Comparison of ENCODE assay signal across 1 cellular context in genomic region chr20:38747495-38748096, GRCh38.
TF ChIP-seq lines count a peak whose summit lies in the region.

No MANE protein-coding gene starts in this region.

TF ChIP-seq in K562, 482 proteins besides CTCF, POLR2A, EP300 and RAD21 (continued from another document and continues in another):
- no peak for TF ChIP-seq CHAMP1 (IDR thresholded peaks at IDR 0.05)
- TF ChIP-seq BCLAF1 (IDR thresholded peaks at IDR 0.05; ENCODE audit: borderline replicate concordance in 1 of 2, control insufficient read depth in 1 of 2, low read depth in 2 of 2, low read length in 1 of 2), result no peak
- TF ChIP-seq PURB (CRISPR knock-in tag; IDR thresholded peaks at IDR 0.05; ENCODE audit: low read depth), result no peak
- peak; percentile 44; the same call in 1 of the 2 replicates for TF ChIP-seq RB1 (IDR thresholded peaks at IDR 0.05; ENCODE audit: low read depth)
- TF ChIP-seq SP1 (CRISPR knock-in tag; IDR thresholded peaks at IDR 0.05), result no peak
- TF ChIP-seq ZNF592 (IDR thresholded peaks at IDR 0.05), result peak; percentile 34; the same call in 1 of the 2 replicates
- peak; percentile 98 for TF ChIP-seq L3MBTL2 (IDR thresholded peaks at IDR 0.05)
- no peak for TF ChIP-seq POLR3G (IDR thresholded peaks at IDR 0.05; ENCODE audit: extremely low read depth, insufficient read length, insufficient replicate concordance)
- TF ChIP-seq TCF7 (IDR thresholded peaks at IDR 0.05; ENCODE audit: borderline replicate concordance), result no peak
- TF ChIP-seq EGR1 (conservative IDR thresholded peaks at IDR 0.05), result peak; percentile 23; the same call in 1 of the 2 replicates
- no peak for TF ChIP-seq ILK (tag; IDR thresholded peaks at IDR 0.05; ENCODE audit: borderline replicate concordance, low read depth)
- TF ChIP-seq FOXP4 (CRISPR knock-in tag; IDR thresholded peaks at IDR 0.05; ENCODE audit: borderline replicate concordance), result 0 out of 2 replicates have a peak, but pooled peaks have one; percentile 56
- TF ChIP-seq ATF3 (IDR thresholded peaks at IDR 0.05), result no peak
- 0 out of 2 replicates have a peak, but pooled peaks have one; percentile 20 for TF ChIP-seq ATF3 (CRISPR knock-in tag; conservative IDR thresholded peaks at IDR 0.05)
- TF ChIP-seq NCOA6 (IDR thresholded peaks at IDR 0.05), result no peak
- peak; percentile 89 for TF ChIP-seq CTBP1 (IDR thresholded peaks at IDR 0.05; ENCODE audit: borderline replicate concordance)
- no peak for TF ChIP-seq YBX1 (IDR thresholded peaks at IDR 0.05)
- peak; percentile 55 for TF ChIP-seq ZBTB33 (CRISPR knock-in tag; IDR thresholded peaks at IDR 0.05)
- TF ChIP-seq E2F6 (IDR thresholded peaks at IDR 0.05; ENCODE audit: borderline replicate concordance in 1 of 2, extremely low read depth in 1 of 2, insufficient read depth in 1 of 2, insufficient read length in 1 of 2, low read depth in 1 of 2, low read length in 1 of 2, poor library complexity in 1 of 2, severe bottlenecking in 1 of 2), result peak; percentile 77 to 94
- peak; percentile 60; the same call in 1 of the 2 replicates for TF ChIP-seq MBD1 (CRISPR knock-in tag; IDR thresholded peaks at IDR 0.05)
- no peak for TF ChIP-seq NR0B1 (IDR thresholded peaks at IDR 0.05; ENCODE audit: partially characterized antibody)
- TF ChIP-seq ZNF175 (CRISPR knock-in tag; IDR thresholded peaks at IDR 0.05; ENCODE audit: low read depth), result 0 out of 2 replicates have a peak, but pooled peaks have one; percentile 9
- no peak; the same call in 1 of the 2 replicates for TF ChIP-seq NR3C1 (CRISPR knock-in tag; IDR thresholded peaks at IDR 0.05)
- TF ChIP-seq E2F1 (CRISPR knock-in tag; IDR thresholded peaks at IDR 0.05), result no peak
- no peak for TF ChIP-seq ZEB2 (IDR thresholded peaks at IDR 0.05)
- TF ChIP-seq TGIF2 (CRISPR knock-in tag; IDR thresholded peaks at IDR 0.05), result 0 out of 2 replicates have a peak, but pooled peaks have one; percentile 2
- no peak for TF ChIP-seq ATF1 (CRISPR knock-in tag; IDR thresholded peaks at IDR 0.05)
- no peak for TF ChIP-seq ATF1 (tag; IDR thresholded peaks at IDR 0.05)
- TF ChIP-seq EZH2 (IDR thresholded peaks at IDR 0.05; ENCODE audit: borderline replicate concordance, low read depth, low read length), result no peak
- no peak for TF ChIP-seq NR2F6 (CRISPR knock-in tag; IDR thresholded peaks at IDR 0.05)
- no peak for TF ChIP-seq NONO (IDR thresholded peaks at IDR 0.05; ENCODE audit: low read depth in 2 of 2, low read length in 1 of 2)
- TF ChIP-seq NFXL1 (CRISPR knock-in tag; IDR thresholded peaks at IDR 0.05), result no peak
- peak; percentile 39 for TF ChIP-seq USF2 (CRISPR knock-in tag; IDR thresholded peaks at IDR 0.05)
- TF ChIP-seq ZNF232 (CRISPR knock-in tag; IDR thresholded peaks at IDR 0.05), result 0 out of 2 replicates have a peak, but pooled peaks have one; percentile 33
